Comparison of ENCODE assay signal across 14 cellular contexts in genomic region chr9:109336409-109336808, GRCh38. TPM values are rescaled to one million over a fixed set of nuclear protein-coding genes. Genes with fewer than 3 reads are reported as not detected.
DNase-seq lines count a peak whose midpoint lies in the region; TF ChIP-seq lines count a peak whose summit lies in the region.
"Had no signal": no experiment of that assay in that cellular context is flagged by ENCODE, and none has a peak within 500 bp of the region (broad histone marks: within the 10 kb centered on the region; RNA-seq: fewer than 3 reads in every experiment).

No MANE protein-coding gene starts in this region.

- H3K27ac Mint-ChIP-seq in chondrocyte (ENCODE audit: unreplicated experiment) (no peak overlapping the region), endodermal cell (no peak overlapping the region)
- H3K27ac Mint-ChIP-seq: CD4-positive, alpha-beta memory T cell had no signal

- no peaks in the 10 kb centered on the region for H3K79me1 ChIP-seq in trophoblast cell (ENCODE audit: low read length)

- no peak overlapping the region for H4K12ac ChIP-seq in trophoblast cell (ENCODE audit: low read depth, low read length)

- peak overlapping the region; percentile 65 for H2BK12ac ChIP-seq in trophoblast cell (ENCODE audit: low read length)

- no peak overlapping the region for H2BK5ac ChIP-seq in trophoblast cell (ENCODE audit: low read depth, low read length, poor library complexity)

- no peak overlapping the region for H2AK5ac ChIP-seq in trophoblast cell (ENCODE audit: low read length)

- H4K8ac ChIP-seq in trophoblast cell (ENCODE audit: low read depth, low read length), result no peak overlapping the region

- H3K14ac ChIP-seq in trophoblast cell (ENCODE audit: low read length), result no peak overlapping the region

- H3K4me1 Mint-ChIP-seq in chondrocyte (ENCODE audit: low read depth) (peaks cover 5% of the 10 kb centered on the region), endodermal cell (no peaks in the 10 kb centered on the region)
- H3K4me1 Mint-ChIP-seq: CD4-positive, alpha-beta memory T cell had no signal

- no peaks in the 10 kb centered on the region for H3K79me2 ChIP-seq in trophoblast cell (ENCODE audit: control insufficient read depth, insufficient read depth, low read length, poor library complexity)

- H3K4me3 Mint-ChIP-seq in chondrocyte (ENCODE audit: unreplicated experiment), result no peak overlapping the region
- no peak overlapping the region for H3K4me3 Mint-ChIP-seq in endodermal cell
- H3K4me3 Mint-ChIP-seq: CD4-positive, alpha-beta memory T cell had no signal

- TF ChIP-seq CTCF in NB4 (IDR thresholded peaks at IDR 0.05; ENCODE audit: low read depth, low read length) (no peak), chondrocyte (IDR thresholded peaks at IDR 0.05) (no peak), endodermal cell (conservative IDR thresholded peaks at IDR 0.05) (no peak)

- H3K4me3 ChIP-seq in NB4 (ENCODE audit: low read depth, low read length), result no peak overlapping the region
- no peak overlapping the region for H3K4me3 ChIP-seq in trophoblast cell (ENCODE audit: low read depth, low read length)
- H3K4me3 ChIP-seq in endodermal cell (ENCODE audit: low read length), result no peak overlapping the region
- H3K4me3 ChIP-seq: A549 had no signal

- no peak overlapping the region for H4K91ac ChIP-seq in trophoblast cell (ENCODE audit: low read depth, low read length)

- no peaks in the 10 kb centered on the region for H3K9me3 ChIP-seq in trophoblast cell (ENCODE audit: insufficient read depth, low read depth, low read length)
- no peaks in the 10 kb centered on the region for H3K9me3 ChIP-seq in endodermal cell (ENCODE audit: control insufficient read depth, low read length)
- H3K9me3 ChIP-seq: A549, BE2C had no signal

- no peak overlapping the region for H3K23ac ChIP-seq in trophoblast cell (ENCODE audit: low read length)

- no peaks in the 10 kb centered on the region for H3K9me3 Mint-ChIP-seq in chondrocyte (ENCODE audit: low read depth)
- no peaks in the 10 kb centered on the region for H3K9me3 Mint-ChIP-seq in endodermal cell

- H3K27me3 Mint-ChIP-seq in chondrocyte (ENCODE audit: low read depth) (no peaks in the 10 kb centered on the region), endodermal cell (ENCODE audit: insufficient read depth) (no peaks in the 10 kb centered on the region)

- H3K18ac ChIP-seq in trophoblast cell (ENCODE audit: low read length), result no peak overlapping the region

- H3K36me3 ChIP-seq in trophoblast cell (ENCODE audit: control insufficient read depth in 1 of 2, insufficient read depth in 2 of 2, low read length in 2 of 2), result no peaks in the 10 kb centered on the region
- no peaks in the 10 kb centered on the region for H3K36me3 ChIP-seq in endodermal cell (ENCODE audit: control insufficient read depth, insufficient read depth, low read length)
- H3K36me3 ChIP-seq: BE2C had no signal

- H2BK120ac ChIP-seq in trophoblast cell (ENCODE audit: insufficient read depth, low read length, poor library complexity), result peak overlapping the region; percentile 5

- no peak overlapping the region for H3K4ac ChIP-seq in trophoblast cell (ENCODE audit: low read depth, low read length)

- no peak overlapping the region for H3K27ac ChIP-seq in trophoblast cell (ENCODE audit: low read depth, low read length)
- no peak overlapping the region for H3K27ac ChIP-seq in endodermal cell (ENCODE audit: low read depth, low read length)
- H3K27ac ChIP-seq: A549, C4-2B had no signal

- H3K4me2 ChIP-seq in trophoblast cell (ENCODE audit: low read length), result no peak overlapping the region
- H3K4me2 ChIP-seq: A549 had no signal

- H3K36me3 Mint-ChIP-seq in chondrocyte (ENCODE audit: low read depth) (no peaks in the 10 kb centered on the region), endodermal cell (ENCODE audit: low read depth) (no peaks in the 10 kb centered on the region)
- H3K36me3 Mint-ChIP-seq: CD4-positive, alpha-beta memory T cell had no signal

- TF ChIP-seq POLR2A in NB4 (IDR thresholded peaks at IDR 0.05; ENCODE audit: extremely low read depth, insufficient read length), result no peak

- H3K27me3 ChIP-seq in trophoblast cell (ENCODE audit: insufficient read depth, low read length) (no peaks in the 10 kb centered on the region), endodermal cell (ENCODE audit: control insufficient read depth, insufficient read depth, low read length, poor library complexity, severe bottlenecking) (no peaks in the 10 kb centered on the region)
- H3K27me3 ChIP-seq: BE2C had no signal

- no CpG with 5 or more reads among the region's 3 CpGs for WGBS in trophoblast cell (ENCODE audit: extremely low coverage, insufficient coverage, insufficient read length)
- 90 to 97% methylated on average over 3 of the region's 3 CpGs for WGBS in endodermal cell (ENCODE audit: insufficient coverage in 1 of 2, insufficient read length in 1 of 2), 2 experiments

- H3K9ac ChIP-seq in trophoblast cell (ENCODE audit: low read length) (no peak overlapping the region), endodermal cell (ENCODE audit: extremely low read depth, low read length, poor library complexity, severe bottlenecking) (no peak overlapping the region)

- no peak overlapping the region for H2AFZ ChIP-seq in trophoblast cell (ENCODE audit: insufficient read depth, low read length, poor library complexity)

- H3K4me1 ChIP-seq in trophoblast cell (ENCODE audit: control insufficient read depth in 1 of 2, insufficient read depth in 2 of 2, low read length in 2 of 2) (peaks cover 6 to 7% of the 10 kb centered on the region in 2 experiments), endodermal cell (ENCODE audit: control insufficient read depth, insufficient read depth, low read length) (no peaks in the 10 kb centered on the region)
- H3K4me1 ChIP-seq: A549, BE2C had no signal

- DNase-seq in HuH-7 (ENCODE audit: low spot score), result peak; percentile 66
- peak; percentile 50 for DNase-seq in NB4 (ENCODE audit: low read depth)
- DNase-seq in chondrocyte (ENCODE audit: low spot score), result peak; percentile 21
- DNase-seq in trophoblast cell, result no peak
- no peak for DNase-seq in H4 (ENCODE audit: low spot score)
- DNase-seq in NCI-H2081 treated with DMSO at 0.1 percent for 48 hours (lab: John Stamatoyannopoulos, UW), result no peak
- DNase-seq in endodermal cell, result no peak
- DNase-seq: BE2C; CD4-positive, alpha-beta memory T cell; DND-41; GDM1; H7 had no signal

RNA-seq across cellular contexts. Expression of gene EPB41L4B, which starts 15.6 kb away (rescaled TPM):
- total RNA-seq in chondrocyte (3.7 to 5.4 TPM (median 4.1 TPM) in 3 replicates), endodermal cell (1 to 10 TPM; 6.4 to 6.6 TPM)
- polyA plus RNA-seq in trophoblast cell (2013), result 23.7 and 24.0 TPM in 2 replicates
- total RNA-seq in H4 (2014; rRNA removed; shearing (Covaris generic)), result 1.4 and 3.5 TPM in 2 replicates
- 1.7 TPM for polyA plus RNA-seq in endodermal cell (2013, experiment 1 of 2)
- polyA plus RNA-seq in endodermal cell (2013, experiment 2 of 2), result 1.3 TPM
- total RNA-seq: CD4-positive, alpha-beta memory T cell had no signal
- polyA plus RNA-seq: CD4-positive, alpha-beta memory T cell had no signal

Comparison
In these comparisons a context has a peak if more than half of its experiments do, and no peak if none do; other contexts are left out.
1. DNase-seq: peak in HuH-7 (single experiment), NB4 (single experiment) and chondrocyte (single experiment); none in trophoblast cell (0 of 2), H4 (single experiment), NCI-H2081 treated with DMSO at 0.1 percent for 48 hours (single experiment) and endodermal cell (single experiment).